9 cellular contexts compared by ENCODE assay signal in genomic region chr2:141863964-141864363, GRCh38.
"Had no signal": no experiment of that assay in that cellular context is flagged by ENCODE, and none has a peak within 500 bp of the region (broad histone marks: within the 10 kb centered on the region; RNA-seq: fewer than 3 reads in every experiment).

No MANE protein-coding gene starts in this region.

- H3K9me3 ChIP-seq: HAP-1 had no signal

- H3K36me3 ChIP-seq: HAP-1 had no signal

- H3K4me2 ChIP-seq: GM23338, KMS-11 had no signal

- ATAC-seq: GM23338, HCT116 had no signal

- H3K27ac ChIP-seq: KMS-11 had no signal

- H3K9ac ChIP-seq: KMS-11 had no signal

- H2AFZ ChIP-seq: GM23338 had no signal

- H3K4me1 ChIP-seq: HAP-1 had no signal

- H3K4me3 ChIP-seq: GM23338, HAP-1 had no signal

- DNase-seq: H7, HFFc6, Karpas-422, KBM-7 had no signal

- FAIRE-seq: HTR-8/SVneo had no signal
